2 cellular contexts compared by ENCODE assay signal in the genomic region with DNA sequence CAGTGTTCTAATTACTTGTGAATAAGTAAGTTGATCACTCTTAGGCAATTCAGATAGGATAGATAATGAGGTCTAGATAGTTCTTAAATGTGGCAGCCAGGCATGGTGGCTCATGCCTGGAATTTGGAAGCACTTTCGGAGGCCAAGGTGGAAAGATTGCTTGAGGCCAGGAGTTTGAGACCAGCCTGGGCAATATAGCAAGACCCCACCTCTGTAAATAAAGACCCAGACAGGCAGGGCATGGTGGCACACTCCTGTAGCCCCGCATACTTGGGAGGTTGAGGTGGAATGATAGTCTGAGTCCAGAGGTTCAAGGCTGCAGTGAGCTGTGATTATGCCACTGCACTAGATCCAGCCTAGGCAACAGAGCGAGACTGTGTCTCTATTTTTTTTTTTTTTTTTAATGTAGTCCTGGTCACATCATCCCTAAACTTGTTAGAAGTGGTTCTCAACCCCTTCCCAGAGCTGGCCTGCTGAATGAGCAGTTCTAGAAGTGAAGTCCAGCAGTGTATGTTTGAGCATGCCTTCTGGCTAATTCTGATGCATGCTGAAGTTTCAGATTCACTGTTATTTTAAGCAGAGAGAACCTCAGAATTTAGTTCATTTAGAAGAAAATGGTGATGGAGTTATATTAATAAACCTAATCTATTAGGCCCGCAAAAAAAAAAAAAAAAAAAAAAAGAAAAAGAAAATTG.
TF ChIP-seq lines count a peak whose summit lies in the region.

No MANE protein-coding gene starts in this region.

TF ChIP-seq in HepG2, 621 proteins besides CTCF, POLR2A, EP300 and RAD21:
- peak; percentile 85 for TF ChIP-seq ZNF121 (CRISPR knock-in tag; IDR thresholded peaks at IDR 0.05)
- no peak for TF ChIP-seq DNMT3B (CRISPR knock-in tag; conservative IDR thresholded peaks at IDR 0.05)

TF ChIP-seq in H1, 55 proteins besides CTCF, POLR2A, EP300 and RAD21:
- no peak for TF ChIP-seq SIX5 (IDR thresholded peaks at IDR 0.05; ENCODE audit: low read depth, low read length)
- no peak for TF ChIP-seq MAFK (IDR thresholded peaks at IDR 0.05; ENCODE audit: low read depth, low read length)
- TF ChIP-seq, protein P1, sequence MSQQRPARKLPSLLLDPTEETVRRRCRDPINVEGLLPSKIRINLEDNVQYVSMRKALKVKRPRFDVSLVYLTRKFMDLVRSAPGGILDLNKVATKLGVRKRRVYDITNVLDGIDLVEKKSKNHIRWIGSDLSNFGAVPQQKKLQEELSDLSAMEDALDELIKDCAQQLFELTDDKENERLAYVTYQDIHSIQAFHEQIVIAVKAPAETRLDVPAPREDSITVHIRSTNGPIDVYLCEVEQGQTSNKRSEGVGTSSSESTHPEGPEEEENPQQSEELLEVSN (IDR thresholded peaks at IDR 0.05): no peak
- no peak for TF ChIP-seq HDAC2 (IDR thresholded peaks at IDR 0.05; ENCODE audit: borderline replicate concordance in 1 of 2, low read depth in 2 of 2, low read length in 2 of 2)
- no peak for TF ChIP-seq SAP30 (IDR thresholded peaks at IDR 0.05; ENCODE audit: insufficient read depth, insufficient replicate concordance, low read length)
- no peak for TF ChIP-seq NANOG (IDR thresholded peaks at IDR 0.05; ENCODE audit: insufficient read depth, low read depth, low read length, poor library complexity, severe bottlenecking)
- TF ChIP-seq BRCA1 (IDR thresholded peaks at IDR 0.05; ENCODE audit: low read depth, low read length): no peak
- no peak for TF ChIP-seq TAF1 (IDR thresholded peaks at IDR 0.05; ENCODE audit: low read depth, low read length)
- TF ChIP-seq ZNF274 (IDR thresholded peaks at IDR 0.05; ENCODE audit: borderline replicate concordance, extremely low read depth, low read length): no peak
- no peak for TF ChIP-seq CTBP2 (IDR thresholded peaks at IDR 0.05; ENCODE audit: borderline replicate concordance, insufficient read depth, insufficient read length, low read length)
- no peak for TF ChIP-seq KDM1A (IDR thresholded peaks at IDR 0.05; ENCODE audit: borderline replicate concordance, low read length)
- no peak for TF ChIP-seq GABPA (IDR thresholded peaks at IDR 0.05; ENCODE audit: borderline replicate concordance, insufficient read depth, low read length)
- TF ChIP-seq SUZ12 (IDR thresholded peaks at IDR 0.05; ENCODE audit: low read length): no peak
- TF ChIP-seq RFX5 (IDR thresholded peaks at IDR 0.05; ENCODE audit: borderline replicate concordance, low read depth, low read length): no peak
- TF ChIP-seq CHD2 (IDR thresholded peaks at IDR 0.05; ENCODE audit: low read length): no peak
TF ChIP-seq in H1: peak in this region for 0.
